11 cellular contexts compared by ENCODE assay signal in genomic region chr5:83472213-83472507, GRCh38. TPM values are rescaled to one million over a fixed set of nuclear protein-coding genes. Genes with fewer than 3 reads are reported as not detected.
DNase-seq lines count a peak whose midpoint lies in the region; ATAC-seq and TF ChIP-seq lines count a peak whose summit lies in the region.
"Had no signal": no experiment of that assay in that cellular context is flagged by ENCODE, and none has a peak within 500 bp of the region (broad histone marks: within the 10 kb centered on the region; RNA-seq: fewer than 3 reads in every experiment).

No MANE protein-coding gene starts in this region.

- no peak for DNase-seq in BJ (ENCODE audit: low read depth)
- DNase-seq in midbrain (lab: John Stamatoyannopoulos, UW): no peak
- no peak for DNase-seq in D341Med (ENCODE audit: low spot score)
- DNase-seq in NCI-H1092 treated with DMSO at 0.1 percent for 48 hours (lab: John Stamatoyannopoulos, UW): no peak
- DNase-seq: activated effector memory CD4-positive, alpha-beta T cell treated with Interleukin-2 at 50 U/mL for 16 hours; NCI-H1092; stimulated activated CD4-positive, alpha-beta T cell treated with anti-CD3 and anti-CD28 coated beads, Interleukin-1b, Interleukin-23, amount 100 ng/mL, for 48 hours had no signal

- no peak for TF ChIP-seq RAD21 in neural cell (conservative IDR thresholded peaks at IDR 0.05)

- no peak for ATAC-seq in HG03571 (IDR thresholded peaks at IDR 0.05; ENCODE audit: unreplicated experiment)

- peaks cover 32% of the 10 kb centered on the region for H4K20me1 ChIP-seq in neural cell (ENCODE audit: insufficient read depth)

- no peak for TF ChIP-seq EP300 in neural cell (conservative IDR thresholded peaks at IDR 0.05; ENCODE audit: poor library complexity, severe bottlenecking)

- H3K79me2 ChIP-seq in neural cell (replicated peaks; ENCODE audit: insufficient read depth, low read length): peaks cover 88% of the 10 kb centered on the region

- no peak for TF ChIP-seq CTCF in BJ (IDR thresholded peaks at IDR 0.05; ENCODE audit: insufficient read depth, low read depth, low read length)
- no peak for TF ChIP-seq CTCF in neural cell (IDR thresholded peaks at IDR 0.05; ENCODE audit: poor library complexity, severe bottlenecking)

- peaks cover 4 to 13% of the 10 kb centered on the region in 2 donors for H3K4me1 ChIP-seq in duodenal mucosa (ENCODE audit: control insufficient read depth in 1 of 2, insufficient read depth in 2 of 2, low read length in 2 of 2)

- H3F3A ChIP-seq in neural cell (ENCODE audit: insufficient read depth, low read length, poor library complexity, severe bottlenecking): peaks cover 13% of the 10 kb centered on the region

- no peaks in the 10 kb centered on the region for H3K9me3 ChIP-seq in KOPT-K1 (ENCODE audit: insufficient read depth, low read length, poor library complexity, severe bottlenecking)
- H3K9me3 ChIP-seq in duodenal mucosa (ENCODE audit: control insufficient read depth in 1 of 2, low read length in 2 of 2): no peaks in the 10 kb centered on the region
- no peaks in the 10 kb centered on the region for H3K9me3 ChIP-seq in neural cell (ENCODE audit: low read length)

- no peaks in the 10 kb centered on the region for H3K36me3 ChIP-seq in BJ (ENCODE audit: control insufficient read depth, insufficient read depth, low read length)
- H3K36me3 ChIP-seq in KOPT-K1 (ENCODE audit: insufficient read depth, low read length): no peaks in the 10 kb centered on the region
- H3K36me3 ChIP-seq in duodenal mucosa (ENCODE audit: control insufficient read depth in 1 of 2, insufficient read depth in 2 of 2, low read length in 2 of 2): no peaks in the 10 kb centered on the region
- peaks cover 11% of the 10 kb centered on the region for H3K36me3 ChIP-seq in neural cell (ENCODE audit: insufficient read depth, low read length)

- H3K4me3 ChIP-seq in BJ (ENCODE audit: low read depth, low read length) (peak overlapping the region; percentile 59), duodenal mucosa (ENCODE audit: low read depth in 1 of 2, low read length in 2 of 2) (peak overlapping the region; percentile 70 to 78), neural cell (ENCODE audit: low read length) (peak overlapping the region; percentile 84)

- POLR2A ChIA-PET in BJ (lab: Charles Lee): no interaction called here

- H3K27ac ChIP-seq in KOPT-K1 (ENCODE audit: low read depth, low read length, poor library complexity, severe bottlenecking) (peak overlapping the region; percentile 28), duodenal mucosa (ENCODE audit: low read depth, low read length) (no peak overlapping the region), neural cell (ENCODE audit: low read length) (peak overlapping the region; percentile 99)

- H3K9me2 ChIP-seq in neural cell (ENCODE audit: insufficient read depth, low read length): no peaks in the 10 kb centered on the region

- peaks cover 10% of the 10 kb centered on the region for H3K27me3 ChIP-seq in BJ (ENCODE audit: control insufficient read depth, insufficient read depth, low read length)
- H3K27me3 ChIP-seq in duodenal mucosa (ENCODE audit: control insufficient read depth in 1 of 2, insufficient read depth in 2 of 2, low read length in 2 of 2): peaks cover 44 to 67% of the 10 kb centered on the region in 2 donors
- no peaks in the 10 kb centered on the region for H3K27me3 ChIP-seq in neural cell (ENCODE audit: insufficient read depth, low read depth, low read length)

- no peak overlapping the region for H3K4me2 ChIP-seq in neural cell (ENCODE audit: low read length)

- CTCF ChIA-PET in BJ (lab: Yijun Ruan, JAX): interaction anchor here (0.6 to 1.1 kb wide), 4 partner anchors 25 to 1116 kb away, joined by 3 to 5 read pairs (median 3); no protein-coding TSS in a partner anchor

- H2AFZ ChIP-seq in neural cell (ENCODE audit: low read depth, low read length): no peak overlapping the region

- H3K9ac ChIP-seq in duodenal mucosa (ENCODE audit: low read depth in 1 of 2, low read length in 2 of 2) (no peak overlapping the region), neural cell (ENCODE audit: low read length) (peak overlapping the region; percentile 99)

TF ChIP-seq in neural cell, 6 proteins besides CTCF, POLR2A, EP300 and RAD21:
- TF ChIP-seq SMC3 (conservative IDR thresholded peaks at IDR 0.05; ENCODE audit: poor library complexity) (no peak), REST (IDR thresholded peaks at IDR 0.05; ENCODE audit: borderline replicate concordance) (no peak), TAF1 (IDR thresholded peaks at IDR 0.05; ENCODE audit: low read depth) (no peak), MXI1 (conservative IDR thresholded peaks at IDR 0.05; ENCODE audit: poor library complexity, severe bottlenecking) (no peak), EZH2 (IDR thresholded peaks at IDR 0.05; ENCODE audit: borderline replicate concordance, insufficient read depth, low read length, poor library complexity, severe bottlenecking) (no peak), POLR2AphosphoS5 (IDR thresholded peaks at IDR 0.05) (no peak)

RNA-seq across cellular contexts. Expression of gene VCAN, which starts 0.6 kb away (rescaled TPM):
- polyA plus RNA-seq in BJ (2011; rRNA removed): 22.2 and 38.0 TPM in 2 replicates
- polyA minus RNA-seq in BJ (2011; rRNA and poly(A)+ RNA removed): 38.6 and 52.2 TPM in 2 replicates
- polyA plus RNA-seq in neural cell: 1,185 and 1,274 TPM in 2 replicates
- polyA minus RNA-seq in neural cell: 3,969 and 5,103 TPM in 2 replicates

Comparison
In these comparisons a context has a peak if more than half of its experiments do, and no peak if none do; other contexts are left out.
1. RNA of gene VCAN, which starts 0.6 kb away (polyA plus RNA-seq): 1,185 to 1,274 TPM in neural cell; 22.2 to 38.0 TPM in BJ; every median in the first group is over 10 times any median in the second.
2. Peak in every context shown above with its lines, with median percentiles within 50 percentile points of each other: H3K4me3 ChIP-seq.